6 cellular contexts compared by ENCODE assay signal in the genomic region with DNA sequence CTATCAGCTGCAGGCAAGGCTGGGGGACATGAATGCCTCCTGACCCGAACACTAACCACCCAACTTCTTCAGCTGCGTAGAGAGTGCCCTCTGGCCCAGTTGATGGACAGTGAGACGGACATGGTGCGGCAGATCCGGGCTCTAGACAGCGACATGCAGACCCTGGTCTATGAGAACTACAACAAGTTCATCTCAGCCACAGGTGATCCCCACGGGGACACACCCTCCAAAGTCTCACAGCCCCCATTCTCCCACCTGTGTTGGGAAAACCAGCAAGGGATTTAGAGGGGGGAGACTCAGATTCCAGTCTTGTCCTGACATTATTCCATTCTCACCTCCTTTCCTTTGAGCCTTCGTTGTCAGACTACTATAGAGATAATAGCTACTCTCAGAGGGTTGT. TPM values are rescaled to one million over a fixed set of nuclear protein-coding genes. Genes with fewer than 3 reads are reported as not detected.
DNase-seq lines count a peak whose midpoint lies in the region; ATAC-seq and TF ChIP-seq lines count a peak whose summit lies in the region.

No MANE protein-coding gene starts in this region.

- no peak for DNase-seq in AG10803 (ENCODE audit: low read depth)
- DNase-seq in left lung, result no peak
- no peak for DNase-seq in foreskin melanocyte
- no peak for DNase-seq in stimulated activated CD4-positive, alpha-beta T cell treated with anti-CD3 and anti-CD28 coated beads, Interleukin-4, amount 100 ng/mL, for 4 hours
- no peak for DNase-seq in NCI-H1092 (lab: John Stamatoyannopoulos, UW)

- no peak for ATAC-seq in left lung

- intact Hi-C loops in left lung (cut with DNase I), result no loop called here

- H3K9me3 ChIP-seq in left lung, result no peaks in the 10 kb centered on the region

- peaks cover 3 to 26% of the 10 kb centered on the region in 2 donors for H3K4me1 ChIP-seq in left lung

- peak overlapping the region; percentile 87 to 89 for H3K27ac ChIP-seq in left lung

- no peaks in the 10 kb centered on the region for H3K36me3 ChIP-seq in left lung

- TF ChIP-seq CTCF in AG10803 (conservative IDR thresholded peaks at IDR 0.05; ENCODE audit: low read length) (no peak), WI38 (IDR thresholded peaks at IDR 0.05; ENCODE audit: low read depth, low read length) (no peak), left lung (IDR thresholded peaks at IDR 0.05) (no peak)

- peak overlapping the region; percentile 85 for H3K4me3 ChIP-seq in AG10803 (ENCODE audit: low read length)
- H3K4me3 ChIP-seq in WI38 (ENCODE audit: low read depth, low read length), result peak overlapping the region; percentile 78
- H3K4me3 ChIP-seq in left lung, result peak overlapping the region; percentile 74 to 89

- no peaks in the 10 kb centered on the region for H3K27me3 ChIP-seq in left lung

RNA-seq across cellular contexts. Expression of a gene that starts 0.9 kb away (rescaled TPM):
- 10 to 100 TPM; 79.4 to 86.8 TPM for total RNA-seq in left lung

RNA-seq across cellular contexts. Expression of a gene that starts 12.9 kb away (rescaled TPM):
- total RNA-seq in left lung, result 10 to 100 TPM; 32.6 to 36.4 TPM

RNA-seq across cellular contexts. Expression of a gene that starts 13.1 kb away (rescaled TPM):
- 10 to 100 TPM in 1 of 2 donors, 1 to 10 TPM in 1; 7.1 to 11.3 TPM for total RNA-seq in left lung

RNA-seq across cellular contexts. Expression of a gene that starts 14.7 kb away (rescaled TPM):
- total RNA-seq in left lung, result 10 to 100 TPM; 37.1 to 41.0 TPM

RNA-seq across cellular contexts. Expression of a gene that starts 20.6 kb away (rescaled TPM):
- 10 to 100 TPM in 1 of 2 donors, 1 to 10 TPM in 1; 8.0 to 10.6 TPM for total RNA-seq in left lung
